In genomic region chr5:43190755-43191603, GRCh38 we compare ENCODE assay signal across 9 cellular contexts. TPM values are rescaled to one million over a fixed set of nuclear protein-coding genes. Genes with fewer than 3 reads are reported as not detected.
DNase-seq lines count a peak whose midpoint lies in the region; ATAC-seq, FAIRE-seq and TF ChIP-seq lines count a peak whose summit lies in the region.
"Had no signal": no experiment of that assay in that cellular context is flagged by ENCODE, and none has a peak within 500 bp of the region (broad histone marks: within the 10 kb centered on the region; RNA-seq: fewer than 3 reads in every experiment).

No MANE protein-coding gene starts in this region.

- TF ChIP-seq POLR2A in thyroid gland (IDR thresholded peaks at IDR 0.05), result no peak
- TF ChIP-seq POLR2A in GM12892 (IDR thresholded peaks at IDR 0.05; ENCODE audit: low read depth, low read length), result no peak

- H3K27ac ChIP-seq in CD4-positive, alpha-beta memory T cell (ENCODE audit: low read depth, low read length), result no peak overlapping the region
- no peak overlapping the region for H3K27ac ChIP-seq in thyroid gland
- H3K27ac ChIP-seq: left lung had no signal

- peaks cover 28% of the 10 kb centered on the region for H3K4me1 ChIP-seq in CD4-positive, alpha-beta memory T cell (ENCODE audit: insufficient read depth, low read length)
- peaks cover 14 to 22% of the 10 kb centered on the region in 2 donors for H3K4me1 ChIP-seq in thyroid gland

- intact Hi-C loops in CD4-positive, alpha-beta memory T cell (cut with micrococcal nuclease), result no loop called here
- intact Hi-C loops in thyroid gland (cut with DNase I), result no loop called here

- H3K4me3 ChIP-seq in CD4-positive, alpha-beta memory T cell (ENCODE audit: low read length in 2 of 2), result no peak overlapping the region
- H3K4me3 ChIP-seq in cardiac fibroblast (replicated peaks in 1 of 2; ENCODE audit: low read depth in 2 of 2, low read length in 2 of 2) (no peak overlapping the region), thyroid gland (replicated peaks in 1 of 3) (no peak overlapping the region)

- DNase-seq in CD4-positive, alpha-beta memory T cell, result no peak
- DNase-seq in cardiac fibroblast (ENCODE audit: low read depth in 2 of 2), result peak; percentile 42 to 46
- DNase-seq in naive B cell, result no peak
- DNase-seq in thyroid gland, result no peak
- DNase-seq in GM12892 (ENCODE audit: insufficient read length), result no peak
- no peak for DNase-seq in DMS 273 (lab: John Stamatoyannopoulos, UW; ENCODE audit: unreplicated experiment)
- no peak for DNase-seq in NCI-H2196 (lab: John Stamatoyannopoulos, UW; ENCODE audit: unreplicated experiment)

- H3K9me3 Mint-ChIP-seq in CD4-positive, alpha-beta memory T cell, result peaks cover 0 to 5% (median 2%) of the 10 kb centered on the region in 8 donors
- H3K9me3 Mint-ChIP-seq in IgD-negative memory B cell (peaks cover 0 to 7% (median 1%) of the 10 kb centered on the region in 3 donors), naive B cell (peaks cover 0 to 6% (median 0%) of the 10 kb centered on the region in 7 donors)

- no peak for FAIRE-seq in GM12892 (lab: Jason Lieb, UNC)

- ATAC-seq in naive B cell (ENCODE audit: low read depth in 2 of 2), result no peak

- TF ChIP-seq CTCF in cardiac fibroblast (IDR thresholded peaks at IDR 0.05; ENCODE audit: low read depth, low read length), result no peak
- no peak for TF ChIP-seq CTCF in thyroid gland (IDR thresholded peaks at IDR 0.05)

- WGBS in thyroid gland, 2 donors, result 36 to 41% methylated on average over 10 of the region's 10 CpGs

- H3K27me3 Mint-ChIP-seq in CD4-positive, alpha-beta memory T cell, result peaks cover 12 to 18% of the 10 kb centered on the region in 2 donors
- H3K27me3 Mint-ChIP-seq in IgD-negative memory B cell, result peaks cover 24% of the 10 kb centered on the region
- H3K27me3 Mint-ChIP-seq in naive B cell, result peaks cover 7 to 25% (median 19%) of the 10 kb centered on the region in 3 donors

- CTCF ChIA-PET in CD4-positive, alpha-beta memory T cell (lab: Charles Lee; ENCODE audit: partially characterized antibody), result no interaction called here

- H3K27ac Mint-ChIP-seq in CD4-positive, alpha-beta memory T cell, result peak overlapping the region in 2 of 7 donors; percentile 10 to 65
- H3K27ac Mint-ChIP-seq in IgD-negative memory B cell (no peak overlapping the region), naive B cell (peak overlapping the region; percentile 19 to 81 (median 62))

- POLR2A ChIA-PET in CD4-positive, alpha-beta memory T cell (lab: Charles Lee; ENCODE audit: partially characterized antibody), result no interaction called here

- H3K9me3 ChIP-seq in CD4-positive, alpha-beta memory T cell (ENCODE audit: control insufficient read depth in 1 of 2, low read length in 2 of 2), result no peaks in the 10 kb centered on the region
- no peaks in the 10 kb centered on the region for H3K9me3 ChIP-seq in thyroid gland
- H3K9me3 ChIP-seq: left lung had no signal

- no peaks in the 10 kb centered on the region for H3K36me3 ChIP-seq in CD4-positive, alpha-beta memory T cell (ENCODE audit: insufficient read depth, low read length)
- no peaks in the 10 kb centered on the region for H3K36me3 ChIP-seq in thyroid gland
- H3K36me3 ChIP-seq: left lung had no signal

- peaks cover 14 to 30% (median 21%) of the 10 kb centered on the region in 4 donors for H3K4me1 Mint-ChIP-seq in CD4-positive, alpha-beta memory T cell
- peaks cover 8 to 20% (median 19%) of the 10 kb centered on the region in 3 donors for H3K4me1 Mint-ChIP-seq in IgD-negative memory B cell
- peaks cover 19 to 30% (median 26%) of the 10 kb centered on the region in 3 donors for H3K4me1 Mint-ChIP-seq in naive B cell

- H3K4me3 Mint-ChIP-seq in CD4-positive, alpha-beta memory T cell, result peak overlapping the region; percentile 50 to 92 (median 86)
- H3K4me3 Mint-ChIP-seq in IgD-negative memory B cell (peak overlapping the region; percentile 83 to 93 (median 88)), naive B cell (peak overlapping the region; percentile 81 to 93 (median 91))

- no peaks in the 10 kb centered on the region for H3K27me3 ChIP-seq in CD4-positive, alpha-beta memory T cell (ENCODE audit: insufficient read depth, low read length)
- no peaks in the 10 kb centered on the region for H3K27me3 ChIP-seq in thyroid gland

- H3K36me3 Mint-ChIP-seq in CD4-positive, alpha-beta memory T cell, result peaks cover 5 to 11% of the 10 kb centered on the region in 2 donors
- H3K36me3 Mint-ChIP-seq in IgD-negative memory B cell, result peaks cover 3% of the 10 kb centered on the region
- no peaks in the 10 kb centered on the region for H3K36me3 Mint-ChIP-seq in naive B cell

RNA-seq across cellular contexts. Expression of gene NIM1K, which starts 1.0 kb away (rescaled TPM):
- total RNA-seq in CD4-positive, alpha-beta memory T cell, result under 1 TPM; 0.26 to 0.28 TPM
- under 1 TPM; 0.24 to 0.40 TPM for polyA plus RNA-seq in CD4-positive, alpha-beta memory T cell
- polyA plus RNA-seq in IgD-negative memory B cell (not detected), naive B cell (ENCODE audit: low read depth in 6 of 6) (under 1 TPM in 4 of 6 donors, not detected in 2; 0.09 to 0.90 (median 0.22) TPM)
- 1 to 10 TPM in 1 of 4 donors, under 1 TPM in 3; 0.40 to 2.1 (median 0.58) TPM for total RNA-seq in thyroid gland
- 1.5 TPM for polyA plus RNA-seq in GM12892 (2012; ENCODE audit: missing spikeins)

Comparison
In these comparisons a context has a peak if more than half of its experiments do, and no peak if none do; other contexts are left out.
1. DNase-seq: peak in cardiac fibroblast (2 of 2); none in CD4-positive, alpha-beta memory T cell (0 of 5), naive B cell (single experiment), thyroid gland (0 of 2), GM12892 (single experiment), DMS 273 (single experiment) and NCI-H2196 (single experiment).
2. H3K27ac Mint-ChIP-seq: peak in naive B cell (6 of 6); none in IgD-negative memory B cell (0 of 3).
3. Peak in every context shown above with its lines, with median percentiles within 50 percentile points of each other: H3K4me3 Mint-ChIP-seq.